ENCODE assay signal across 1 cellular context in genomic region chr12:117047810-117048584, GRCh38.
A peak's percentile ranks its signal among the peaks of the same experiment; 100 is the strongest.
TF ChIP-seq lines count a peak whose summit lies in the region.

No MANE protein-coding gene starts in this region.

TF ChIP-seq in HepG2, 621 proteins besides CTCF, POLR2A, EP300 and RAD21 (continued from another document and continues in another):
- TF ChIP-seq SKI (IDR thresholded peaks at IDR 0.05; ENCODE audit: partially characterized antibody) (peak; percentile 57), ZNF614 (CRISPR knock-in tag; IDR thresholded peaks at IDR 0.05; ENCODE audit: borderline replicate concordance) (peak; percentile 61; the same call in 1 of the 2 replicates), ELF1 (CRISPR knock-in tag; IDR thresholded peaks at IDR 0.05) (peak; percentile 64), ZNF44 (CRISPR knock-in tag; IDR thresholded peaks at IDR 0.05) (no peak), KLF11 (CRISPR knock-in tag; IDR thresholded peaks at IDR 0.05) (peak; percentile 28; the same call in 1 of the 2 replicates), PAXIP1 (CRISPR knock-in tag; conservative IDR thresholded peaks at IDR 0.05) (peak; percentile 94), MED13 (CRISPR knock-in tag; IDR thresholded peaks at IDR 0.05) (0 out of 2 replicates have a peak, but pooled peaks have one; percentile 43), ATF2 (CRISPR knock-in tag; IDR thresholded peaks at IDR 0.05) (peak; percentile 80), MYC (CRISPR knock-in tag; IDR thresholded peaks at IDR 0.05; ENCODE audit: borderline replicate concordance) (peak; percentile 48; the same call in 1 of the 2 replicates), MAF1 (CRISPR knock-in tag; IDR thresholded peaks at IDR 0.05; ENCODE audit: borderline replicate concordance) (no peak), RERE (CRISPR knock-in tag; IDR thresholded peaks at IDR 0.05; ENCODE audit: low read depth) (peak; percentile 54; the same call in 1 of the 2 replicates), SP5 (CRISPR knock-in tag; IDR thresholded peaks at IDR 0.05; ENCODE audit: borderline replicate concordance, low read depth) (peak; percentile 99), ZZZ3 (CRISPR knock-in tag; IDR thresholded peaks at IDR 0.05; ENCODE audit: borderline replicate concordance) (no peak), ZFX (CRISPR knock-in tag; IDR thresholded peaks at IDR 0.05; ENCODE audit: low read depth) (peak; percentile 57; the same call in 1 of the 2 replicates), NFKB2 (CRISPR knock-in tag; IDR thresholded peaks at IDR 0.05; ENCODE audit: borderline replicate concordance) (no peak), ZNF510 (CRISPR knock-in tag; IDR thresholded peaks at IDR 0.05; ENCODE audit: low read depth) (peak; percentile 36; the same call in 1 of the 2 replicates), ATF7-NPFF (CRISPR knock-in tag; IDR thresholded peaks at IDR 0.05; ENCODE audit: low read depth) (peak; percentile 70), SALL1 (CRISPR knock-in tag; IDR thresholded peaks at IDR 0.05) (peak; percentile 93), ASH2L (IDR thresholded peaks at IDR 0.05; ENCODE audit: insufficient read length, low read depth, low read length) (peak; percentile 59), SOX13 (IDR thresholded peaks at IDR 0.05) (no peak), SOX13 (CRISPR knock-in tag; conservative IDR thresholded peaks at IDR 0.05 in 1 of 2, IDR thresholded peaks at IDR 0.05 in 1 of 2) (peak in 1 of 2 experiments; percentile 79; a peak in 2 of 4 replicates), ZNF124 (CRISPR knock-in tag; IDR thresholded peaks at IDR 0.05) (0 out of 2 replicates have a peak, but pooled peaks have one; percentile 33), CERS6 (CRISPR knock-in tag; IDR thresholded peaks at IDR 0.05) (no peak), NFAT5 (CRISPR knock-in tag; IDR thresholded peaks at IDR 0.05) (0 out of 2 replicates have a peak, but pooled peaks have one; percentile 16), ZNF501 (CRISPR knock-in tag; IDR thresholded peaks at IDR 0.05) (peak; percentile 76), ZSCAN29 (CRISPR knock-in tag; conservative IDR thresholded peaks at IDR 0.05) (0 out of 2 replicates have a peak, but pooled peaks have one; percentile 47), NCOA5 (CRISPR knock-in tag; IDR thresholded peaks at IDR 0.05) (no peak), MED1 (CRISPR knock-in tag; IDR thresholded peaks at IDR 0.05) (peak; percentile 95), NCOA2 (CRISPR knock-in tag; IDR thresholded peaks at IDR 0.05) (peak; percentile 85), ZC3H13 (CRISPR knock-in tag; IDR thresholded peaks at IDR 0.05) (0 out of 2 replicates have a peak, but pooled peaks have one; percentile 25), HNF1B (CRISPR knock-in tag; IDR thresholded peaks at IDR 0.05) (peak; percentile 94), NR3C1 (CRISPR knock-in tag; IDR thresholded peaks at IDR 0.05) (no peak), FOXA1 (IDR thresholded peaks at IDR 0.05) (no peak), FOXA1 (CRISPR knock-in tag; IDR thresholded peaks at IDR 0.05) (peak; percentile 94), FOXK2 (IDR thresholded peaks at IDR 0.05) (peak; percentile 86), NCOR1 (IDR thresholded peaks at IDR 0.05; ENCODE audit: borderline replicate concordance, low read length) (peak; percentile 76; the same call in 1 of the 2 replicates), SRF (IDR thresholded peaks at IDR 0.05; ENCODE audit: low read depth, low read length) (peak; percentile 40; the same call in 1 of the 2 replicates), SRY (CRISPR knock-in tag; IDR thresholded peaks at IDR 0.05) (0 out of 2 replicates have a peak, but pooled peaks have one; percentile 53), ZNF558 (CRISPR knock-in tag; IDR thresholded peaks at IDR 0.05; ENCODE audit: borderline replicate concordance) (no peak; the same call in 1 of the 2 replicates), ZNF839 (CRISPR knock-in tag; IDR thresholded peaks at IDR 0.05; ENCODE audit: borderline replicate concordance) (0 out of 2 replicates have a peak, but pooled peaks have one; percentile 39), NR2C2 (CRISPR knock-in tag; IDR thresholded peaks at IDR 0.05; ENCODE audit: borderline replicate concordance) (peak; percentile 73), ZNF770 (CRISPR knock-in tag; IDR thresholded peaks at IDR 0.05) (peak; percentile 80), SAP130 (CRISPR knock-in tag; IDR thresholded peaks at IDR 0.05; ENCODE audit: low read depth) (peak; percentile 90)
